ENCODE assay signal across 16 cellular contexts in genomic region chr17:45096926-45097325, GRCh38.
"Had no signal": no experiment of that assay in that cellular context is flagged by ENCODE, and none has a peak within 500 bp of the region (broad histone marks: within the 10 kb centered on the region; RNA-seq: fewer than 3 reads in every experiment).

No MANE protein-coding gene starts in this region.

- H3K4me3 Mint-ChIP-seq: activated CD8-positive, alpha-beta T cell treated with anti-CD3 and anti-CD28 coated beads for 36 hours; brain; natural killer cell had no signal

- H3K27me3 ChIP-seq: right lobe of liver, uterus had no signal

- ATAC-seq: activated CD8-positive, alpha-beta T cell treated with anti-CD3 and anti-CD28 coated beads for 36 hours; left cardiac atrium; natural killer cell; right lobe of liver had no signal

- DNase-seq: activated CD4-positive, alpha-beta T cell treated with anti-CD3 and anti-CD28 coated beads for 4 hours; activated CD8-positive, alpha-beta memory T cell treated with anti-CD3 and anti-CD28 coated beads, Interleukin-2, amount 50 U/mL, for 4 hours; activated naive CD4-positive, alpha-beta T cell; cerebellar nuclear complex; foreskin melanocyte; hippocampal formation; left cardiac atrium; natural killer cell; stimulated activated CD4-positive, alpha-beta T cell treated with anti-CD3 and anti-CD28 coated beads, Interleukin-2, amount 100 ng/mL, for 48 hours; stimulated activated naive CD4-positive, alpha-beta T cell treated with Interleukin-2 at 50 U/mL for 16 hours; T-helper 1 cell; uterus; WERI-Rb-1 had no signal

- H3K4me3 ChIP-seq: right lobe of liver, uterus had no signal

- H3K9me3 ChIP-seq: right lobe of liver, uterus had no signal

- H3K36me3 ChIP-seq: uterus had no signal

- H3K27ac Mint-ChIP-seq: natural killer cell had no signal

- H3K27me3 Mint-ChIP-seq: activated CD8-positive, alpha-beta T cell treated with anti-CD3 and anti-CD28 coated beads for 36 hours had no signal

- H3K27ac ChIP-seq: right lobe of liver, WERI-Rb-1 had no signal

- H3K9me3 Mint-ChIP-seq: activated CD8-positive, alpha-beta T cell treated with anti-CD3 and anti-CD28 coated beads for 36 hours; brain; natural killer cell had no signal
